ENCODE assay signal across 1 cellular context in genomic region chr5:91109634-91110033, GRCh38.
TF ChIP-seq lines count a peak whose summit lies in the region.

No MANE protein-coding gene starts in this region.

TF ChIP-seq in HCT116, 20 proteins besides CTCF, POLR2A, EP300 and RAD21:
- TF ChIP-seq REST (IDR thresholded peaks at IDR 0.05; ENCODE audit: low read depth) (no peak), CBX3 (IDR thresholded peaks at IDR 0.05; ENCODE audit: low read depth) (no peak), SIN3A (IDR thresholded peaks at IDR 0.05; ENCODE audit: low read depth) (no peak)
